ENCODE assay signal across 8 cellular contexts in the genomic region with DNA sequence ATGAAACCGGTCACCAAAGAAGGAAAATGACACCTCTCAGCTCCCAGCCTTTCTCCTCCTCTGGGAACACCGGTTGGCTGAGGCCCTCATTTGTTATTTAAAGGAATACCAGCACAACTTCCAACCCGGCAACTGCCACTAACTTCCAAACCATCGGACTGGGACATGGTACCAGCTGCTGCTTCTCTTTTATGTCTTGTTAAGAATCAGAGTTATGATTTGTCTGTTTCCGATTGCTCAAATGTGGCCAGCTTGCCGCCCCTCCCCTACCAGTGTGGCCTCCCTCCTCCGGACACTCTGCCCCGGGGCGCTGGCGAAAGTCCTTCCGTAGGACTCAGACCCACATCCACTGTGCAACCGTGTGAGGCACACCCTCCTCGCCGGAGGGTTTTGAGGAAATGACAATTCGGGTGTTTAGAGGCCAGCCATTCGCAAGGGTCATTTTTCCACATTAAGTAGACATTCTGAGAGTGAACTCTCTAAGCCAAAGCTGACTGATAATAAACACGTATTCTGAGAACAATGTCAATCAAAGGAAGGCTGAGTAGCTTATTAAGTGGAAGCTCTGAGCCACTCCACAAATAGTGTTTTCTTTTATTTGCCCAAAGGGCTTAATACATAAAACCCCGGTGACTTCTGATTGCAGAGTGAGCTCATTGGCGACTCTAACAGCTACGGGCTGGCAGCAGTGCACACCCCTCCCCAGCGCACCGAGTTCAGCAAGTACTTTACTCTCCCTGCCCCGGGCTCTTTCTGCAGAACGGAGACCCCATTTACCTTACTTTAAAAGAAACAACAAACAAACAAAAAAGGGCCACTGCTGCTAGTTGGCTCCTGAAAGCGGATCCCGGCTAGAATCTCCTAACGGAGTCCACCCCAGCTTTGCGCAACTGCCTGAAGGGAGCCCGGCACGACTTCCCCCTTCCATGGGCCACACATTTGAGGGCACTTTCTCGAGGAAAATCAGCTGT. TPM values are rescaled to one million over a fixed set of nuclear protein-coding genes. Genes with fewer than 3 reads are reported as not detected.
DNase-seq lines count a peak whose midpoint lies in the region; ATAC-seq, FAIRE-seq and TF ChIP-seq lines count a peak whose summit lies in the region.

No MANE protein-coding gene starts in this region.

- peaks cover 2% of the 10 kb centered on the region; the same call in 1 of the 2 replicates for H3K79me1 ChIP-seq in H1 (ENCODE audit: low read depth, low read length)

- H3K27ac ChIP-seq in H1 (ENCODE audit: low read depth, low read length): peak overlapping the region; percentile 40; the same call in 1 of the 2 replicates

- H3K4me1 ChIP-seq in H1 (replicated peaks in 1 of 4; ENCODE audit: control insufficient read depth in 3 of 4, insufficient read depth in 4 of 4, low read length in 3 of 4): peaks cover 31 to 54% (median 35%) of the 10 kb centered on the region in 4 experiments

- peaks cover 52% of the 10 kb centered on the region for H3K4me1 Mint-ChIP-seq in mesothelial cell of epicardium

- H3K14ac ChIP-seq in H1 (ENCODE audit: insufficient read length): no peak overlapping the region

- 2% methylated on average over 31 of the region's 31 CpGs; no CpG with 5 or more reads in 1 of the 2 experiments for WGBS in H1 (ENCODE audit: extremely low coverage in 1 of 2, insufficient coverage in 1 of 2, insufficient read length in 1 of 2, insufficient replicate concordance in 2 of 2, low coverage in 1 of 2, low lambda C conversion rate in 2 of 2, missing lambda C conversion rate in 1 of 2), 2 experiments

- H3K36me3 ChIP-seq in BJ (ENCODE audit: control insufficient read depth, insufficient read depth, low read length): no peaks in the 10 kb centered on the region
- no peaks in the 10 kb centered on the region; a peak in 1 of 8 replicates for H3K36me3 ChIP-seq in H1 (ENCODE audit: control insufficient read depth in 2 of 4, insufficient read depth in 4 of 4, low read length in 3 of 4)

- peak overlapping the region; percentile 18 for H4K91ac ChIP-seq in H1 (replicated peaks; ENCODE audit: insufficient read length, low read length)

- H3K27ac Mint-ChIP-seq in mesothelial cell of epicardium: no peak overlapping the region

- CTCF ChIA-PET in BJ (lab: Yijun Ruan, JAX): interaction anchor here (0.9 to 1.8 kb wide), 6 partner anchors 9 to 356 kb away, joined by 3 to 12 read pairs (median 4); no protein-coding TSS in a partner anchor
- CTCF ChIA-PET in H1 (lab: Charles Lee; ENCODE audit: partially characterized antibody): interaction anchor here (0.5 to 9.1 kb wide), 9 partner anchors 8 to 592 kb away, joined by 3 to 71 read pairs (median 4); no protein-coding TSS in a partner anchor

- peak overlapping the region in 2 of 4 experiments; percentile 21 to 41; a peak in 3 of 7 replicates for H3K9ac ChIP-seq in H1 (replicated peaks in 1 of 4; ENCODE audit: extremely low read depth in 1 of 4, low read depth in 3 of 4, low read length in 3 of 4)

- no peak overlapping the region for H3K4ac ChIP-seq in H1 (replicated peaks; ENCODE audit: insufficient read length, low read depth, low read length)

- peaks cover 7 to 10% of the 10 kb centered on the region in 2 experiments for H4K20me1 ChIP-seq in H1 (replicated peaks in 1 of 2; ENCODE audit: control insufficient read depth in 1 of 2, insufficient read depth in 2 of 2, low read length in 2 of 2)

- H3K18ac ChIP-seq in H1 (ENCODE audit: extremely low read depth, low read length): peak overlapping the region; percentile 60; the same call in 1 of the 2 replicates

- H3K4me3 Mint-ChIP-seq in mesothelial cell of epicardium: peak overlapping the region; percentile 52

- 0 out of 2 replicates have a peak overlapping the region, but pooled peaks have one; percentile 88 for H2BK15ac ChIP-seq in H1 (ENCODE audit: low read length)

- DNase-seq in BJ (ENCODE audit: low read depth) (peak; percentile 20), NCI-H2029 treated with DMSO at 0.1 percent for 48 hours (lab: John Stamatoyannopoulos, UW) (peak; percentile 32), H1 (ENCODE audit: low read depth in 1 of 2, low spot score in 2 of 2) (no peak), mesothelial cell of epicardium (ENCODE audit: low spot score in 2 of 2, unreplicated experiment in 2 of 2) (no peak), HPDE6-E6E7 (ENCODE audit: extremely low spot score) (no peak), NCI-H2171 (lab: John Stamatoyannopoulos, UW) (no peak)

- TF ChIP-seq EP300 in H1 (IDR thresholded peaks at IDR 0.05; ENCODE audit: borderline replicate concordance in 1 of 2, low read depth in 2 of 2, low read length in 2 of 2): no peak

- TF ChIP-seq CTCF in BJ (IDR thresholded peaks at IDR 0.05; ENCODE audit: insufficient read depth, low read depth, low read length) (no peak), H1 (IDR thresholded peaks at IDR 0.05; ENCODE audit: control extremely low read depth in 1 of 3, insufficient read depth in 1 of 3, low read depth in 1 of 3, low read length in 3 of 3) (no peak), mesothelial cell of epicardium (IDR thresholded peaks at IDR 0.05; ENCODE audit: unreplicated experiment) (no peak)

- no peaks in the 10 kb centered on the region for H3K9me3 ChIP-seq in H1 (ENCODE audit: insufficient read depth in 2 of 2, low read depth in 1 of 2, low read length in 1 of 2)

- peak overlapping the region; percentile 18 for H2BK120ac ChIP-seq in H1 (replicated peaks; ENCODE audit: low read depth, low read length)

- peak overlapping the region; percentile 3 for H4K5ac ChIP-seq in H1 (ENCODE audit: insufficient read length, low read depth, low read length)

- no peak overlapping the region for H3K56ac ChIP-seq in H1 (replicated peaks; ENCODE audit: insufficient read length, low read depth, low read length)

- TF ChIP-seq RAD21 in H1 (IDR thresholded peaks at IDR 0.05 in 1 of 2, conservative IDR thresholded peaks at IDR 0.05 in 1 of 2; ENCODE audit: low read depth in 2 of 2, low read length in 2 of 2): no peak

- no peak overlapping the region for H2BK20ac ChIP-seq in H1 (ENCODE audit: low read length)

- H3K27me3 ChIP-seq in BJ (ENCODE audit: control insufficient read depth, insufficient read depth, low read length) (peaks cover 7% of the 10 kb centered on the region), H1 (replicated peaks in 1 of 4; ENCODE audit: control insufficient read depth in 3 of 4, extremely low read depth in 1 of 4, insufficient read depth in 3 of 4, low read length in 3 of 4) (peaks cover 21 to 54% (median 45%) of the 10 kb centered on the region in 4 experiments)

- H3K36me3 Mint-ChIP-seq in mesothelial cell of epicardium: peaks cover 5% of the 10 kb centered on the region

- no peak for TF ChIP-seq POLR2A in H1 (IDR thresholded peaks at IDR 0.05; ENCODE audit: control extremely low read depth in 1 of 2, low read depth in 2 of 2, low read length in 2 of 2)

- peaks cover 0 to 41% of the 10 kb centered on the region in 2 experiments; a peak in 3 of 4 replicates for H3K79me2 ChIP-seq in H1 (ENCODE audit: control insufficient read depth in 1 of 2, insufficient read depth in 2 of 2, low read length in 2 of 2)

- H2BK5ac ChIP-seq in H1 (ENCODE audit: low read depth, low read length): no peak overlapping the region; the same call in 1 of the 2 replicates

- ATAC-seq in HG03280 (IDR thresholded peaks at IDR 0.05; ENCODE audit: unreplicated experiment) (no peak), GM18861 (IDR thresholded peaks at IDR 0.05; ENCODE audit: unreplicated experiment) (no peak)

- H2BK12ac ChIP-seq in H1 (ENCODE audit: low read depth, low read length): peak overlapping the region; percentile 69; the same call in 1 of the 2 replicates

- POLR2A ChIA-PET in BJ (lab: Charles Lee): interaction anchor here (0.6 to 0.8 kb wide), 2 partner anchors 77 to 149 kb away, joined by 3 to 7 read pairs; no protein-coding TSS in a partner anchor
- POLR2A ChIA-PET in H1 (lab: Charles Lee; ENCODE audit: partially characterized antibody): interaction anchor here (0.9 to 4.2 kb wide), 8 partner anchors 7 to 41 kb away, joined by 3 to 23 read pairs (median 6); no protein-coding TSS in a partner anchor

- H3K4me3 ChIP-seq in BJ (ENCODE audit: low read depth, low read length) (no peak overlapping the region), H1 (ENCODE audit: extremely low read depth in 1 of 4, insufficient read depth in 2 of 4, low read depth in 3 of 4, low read length in 4 of 4) (peak overlapping the region; percentile 30 to 63 (median 52); a peak in 7 of 8 replicates)

- no peak overlapping the region for H2AFZ ChIP-seq in H1 (ENCODE audit: low read length)

- peaks cover 65% of the 10 kb centered on the region for H3K27me3 Mint-ChIP-seq in mesothelial cell of epicardium (ENCODE audit: low read depth)

- no peak overlapping the region for H3K23ac ChIP-seq in H1 (ENCODE audit: insufficient read length)

- H3K9me3 Mint-ChIP-seq in mesothelial cell of epicardium: no peaks in the 10 kb centered on the region

- no peak overlapping the region for H2AK5ac ChIP-seq in H1 (ENCODE audit: low read depth, low read length)

- no peak overlapping the region for H4K8ac ChIP-seq in H1 (ENCODE audit: extremely low read depth, insufficient read depth, low read length)

- H3K4me2 ChIP-seq in H1 (ENCODE audit: insufficient read depth in 1 of 2, low read depth in 2 of 2, low read length in 2 of 2): peak overlapping the region; percentile 87 to 99

- H3K23me2 ChIP-seq in H1 (ENCODE audit: low read depth, low read length): peaks cover 17% of the 10 kb centered on the region

- no peak for FAIRE-seq in H1 (lab: Jason Lieb, UNC)

TF ChIP-seq in H1, 55 proteins besides CTCF, POLR2A, EP300 and RAD21:
- TF ChIP-seq SUZ12 (IDR thresholded peaks at IDR 0.05; ENCODE audit: low read length) (no peak), KDM1A (IDR thresholded peaks at IDR 0.05; ENCODE audit: borderline replicate concordance, low read length) (no peak), CEBPB (IDR thresholded peaks at IDR 0.05; ENCODE audit: low read depth, low read length) (0 out of 2 replicates have a peak, but pooled peaks have one; percentile 36)

RNA-seq across cellular contexts. Expression of a gene that starts 5.4 kb away (rescaled TPM):
- polyA plus RNA-seq in BJ (2011; rRNA removed): 0.13 and 0.37 TPM in 2 replicates
- 0.24 and 1.1 TPM in 2 replicates for polyA minus RNA-seq in BJ (2011; rRNA and poly(A)+ RNA removed)
- total RNA-seq in H1 (2021; fragmentation: NEBNext Ultra II Directional; extraction: Animal tissue kit (Norgen Biotek cat#: 25700)): 4.5 and 5.6 TPM in 2 replicates
- polyA plus RNA-seq in H1 (2011; rRNA removed): 2.7 and 4.5 TPM in 2 replicates
- polyA plus RNA-seq in H1 (2011; cell fraction: cytosol; rRNA removed): 2.8 TPM
- polyA plus RNA-seq in H1 (2011; cell fraction: nucleus; rRNA removed): 4.9 TPM
- 2.6 to 5.4 TPM (median 5.1 TPM) in 4 replicates for polyA plus RNA-seq in H1 (2012, experiment 1 of 2)
- polyA plus RNA-seq in H1 (2012, experiment 2 of 2): 4.1 TPM
- polyA plus RNA-seq in H1 (2013, experiment 1 of 2): 1.8 TPM
- polyA plus RNA-seq in H1 (2013, experiment 2 of 2): 1.7 TPM
- polyA minus RNA-seq in H1 (2011; rRNA and poly(A)+ RNA removed): 2.7 and 3.5 TPM in 2 replicates
- polyA minus RNA-seq in H1 (2011; cell fraction: cytosol; rRNA and poly(A)+ RNA removed): 3.4 TPM
- polyA minus RNA-seq in H1 (2011; cell fraction: nucleus; rRNA and poly(A)+ RNA removed): 3.7 TPM
- 14.7 to 16.0 TPM (median 15.7 TPM) in 3 replicates for total RNA-seq in mesothelial cell of epicardium

Comparison
In these comparisons a context has a peak if more than half of its experiments do, and no peak if none do; other contexts are left out.
1. DNase-seq: peak in BJ (single experiment) and NCI-H2029 treated with DMSO at 0.1 percent for 48 hours (single experiment); none in H1 (0 of 2), mesothelial cell of epicardium (0 of 2), HPDE6-E6E7 (single experiment) and NCI-H2171 (single experiment).